ENCODE assay signal across 1 cellular context in the genomic region with DNA sequence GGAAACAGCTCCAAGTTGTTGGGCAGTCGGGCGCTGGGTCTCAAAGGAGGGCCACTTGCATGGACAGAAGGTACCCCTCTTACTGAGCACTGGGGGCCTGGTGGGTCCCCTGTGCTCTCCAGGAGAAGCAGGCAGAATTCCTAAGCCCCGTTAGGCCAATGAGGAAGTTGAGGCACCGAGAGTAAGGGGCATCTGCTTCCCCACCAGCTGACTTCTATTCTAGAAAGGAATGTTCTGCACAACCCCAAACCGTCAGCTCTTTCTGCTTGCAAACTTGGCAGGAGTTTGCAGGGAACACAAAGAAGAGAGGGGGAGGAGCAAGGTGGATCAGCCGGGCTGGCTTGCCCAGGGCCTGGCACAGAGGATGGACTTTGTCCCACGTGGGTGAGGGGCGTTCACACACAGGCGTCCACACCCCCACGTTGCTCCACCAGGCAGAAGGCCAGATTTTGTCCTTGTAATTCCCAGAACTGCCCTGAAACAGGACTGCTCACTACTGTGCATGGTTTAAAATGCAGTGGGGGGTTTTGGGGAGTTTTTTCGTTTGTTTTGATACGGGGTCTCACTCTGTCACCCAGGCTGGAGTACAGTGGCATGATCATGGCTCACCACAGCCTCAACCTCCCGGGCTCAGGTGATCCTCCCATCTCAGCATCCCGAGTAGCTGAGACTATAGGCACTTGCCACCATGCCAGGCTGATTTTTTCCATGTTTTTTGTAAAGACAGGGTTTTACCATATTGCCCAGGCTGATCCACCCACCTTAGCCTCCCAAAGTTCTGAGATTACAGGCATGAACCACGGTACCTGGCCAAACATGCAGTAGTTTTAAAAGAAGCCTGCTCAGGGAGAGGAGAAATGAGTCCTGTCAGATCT.
TF ChIP-seq lines count a peak whose summit lies in the region.

No MANE protein-coding gene starts in this region.

TF ChIP-seq in HepG2, 621 proteins besides CTCF, POLR2A, EP300 and RAD21 (continued from another document):
- TF ChIP-seq, protein P1, sequence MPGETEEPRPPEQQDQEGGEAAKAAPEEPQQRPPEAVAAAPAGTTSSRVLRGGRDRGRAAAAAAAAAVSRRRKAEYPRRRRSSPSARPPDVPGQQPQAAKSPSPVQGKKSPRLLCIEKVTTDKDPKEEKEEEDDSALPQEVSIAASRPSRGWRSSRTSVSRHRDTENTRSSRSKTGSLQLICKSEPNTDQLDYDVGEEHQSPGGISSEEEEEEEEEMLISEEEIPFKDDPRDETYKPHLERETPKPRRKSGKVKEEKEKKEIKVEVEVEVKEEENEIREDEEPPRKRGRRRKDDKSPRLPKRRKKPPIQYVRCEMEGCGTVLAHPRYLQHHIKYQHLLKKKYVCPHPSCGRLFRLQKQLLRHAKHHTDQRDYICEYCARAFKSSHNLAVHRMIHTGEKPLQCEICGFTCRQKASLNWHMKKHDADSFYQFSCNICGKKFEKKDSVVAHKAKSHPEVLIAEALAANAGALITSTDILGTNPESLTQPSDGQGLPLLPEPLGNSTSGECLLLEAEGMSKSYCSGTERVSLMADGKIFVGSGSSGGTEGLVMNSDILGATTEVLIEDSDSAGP (CRISPR knock-in tag; IDR thresholded peaks at IDR 0.05; ENCODE audit: borderline replicate concordance), result peak; percentile 62
- peak; percentile 73; the same call in 1 of the 2 replicates for TF ChIP-seq ZNF629 (CRISPR knock-in tag; conservative IDR thresholded peaks at IDR 0.05)
- TF ChIP-seq SRY (CRISPR knock-in tag; IDR thresholded peaks at IDR 0.05), result no peak
- TF ChIP-seq HOXD1 (CRISPR knock-in tag; IDR thresholded peaks at IDR 0.05), result peak; percentile 95; the same call in 1 of the 2 replicates
- TF ChIP-seq HOXA5 (CRISPR knock-in tag; IDR thresholded peaks at IDR 0.05), result peak; percentile 89; the same call in 1 of the 2 replicates
- TF ChIP-seq, protein P2, sequence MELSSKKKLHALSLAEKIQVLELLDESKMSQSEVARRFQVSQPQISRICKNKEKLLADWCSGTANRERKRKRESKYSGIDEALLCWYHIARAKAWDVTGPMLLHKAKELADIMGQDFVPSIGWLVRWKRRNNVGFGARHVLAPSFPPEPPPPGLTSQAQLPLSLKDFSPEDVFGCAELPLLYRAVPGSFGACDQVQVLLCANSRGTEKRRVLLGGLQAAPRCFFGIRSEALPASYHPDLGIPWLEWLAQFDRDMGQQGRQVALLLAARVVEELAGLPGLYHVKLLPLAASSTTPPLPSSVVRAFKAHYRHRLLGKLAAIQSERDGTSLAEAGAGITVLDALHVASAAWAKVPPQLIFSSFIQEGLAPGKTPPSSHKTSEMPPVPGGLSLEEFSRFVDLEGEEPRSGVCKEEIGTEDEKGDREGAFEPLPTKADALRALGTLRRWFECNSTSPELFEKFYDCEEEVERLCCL (CRISPR knock-in tag; IDR thresholded peaks at IDR 0.05; ENCODE audit: borderline replicate concordance), result no peak
- TF ChIP-seq MBNL3 (CRISPR knock-in tag; conservative IDR thresholded peaks at IDR 0.05), result 0 out of 2 replicates have a peak, but pooled peaks have one; percentile 12
- peak; percentile 75; the same call in 1 of the 2 replicates for TF ChIP-seq ZMYM2 (CRISPR knock-in tag; IDR thresholded peaks at IDR 0.05)
- TF ChIP-seq, protein P3, sequence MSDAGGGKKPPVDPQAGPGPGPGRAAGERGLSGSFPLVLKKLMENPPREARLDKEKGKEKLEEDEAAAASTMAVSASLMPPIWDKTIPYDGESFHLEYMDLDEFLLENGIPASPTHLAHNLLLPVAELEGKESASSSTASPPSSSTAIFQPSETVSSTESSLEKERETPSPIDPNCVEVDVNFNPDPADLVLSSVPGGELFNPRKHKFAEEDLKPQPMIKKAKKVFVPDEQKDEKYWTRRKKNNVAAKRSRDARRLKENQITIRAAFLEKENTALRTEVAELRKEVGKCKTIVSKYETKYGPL (CRISPR knock-in tag; IDR thresholded peaks at IDR 0.05), result peak; percentile 16; the same call in 1 of the 2 replicates
- no peak for TF ChIP-seq MZF1 (CRISPR knock-in tag; IDR thresholded peaks at IDR 0.05; ENCODE audit: borderline replicate concordance)
- no peak for TF ChIP-seq ZFYVE20 (CRISPR knock-in tag; IDR thresholded peaks at IDR 0.05; ENCODE audit: borderline replicate concordance, low read depth)
- TF ChIP-seq ZNF264 (CRISPR knock-in tag; IDR thresholded peaks at IDR 0.05), result peak; percentile 87; the same call in 1 of the 2 replicates
- TF ChIP-seq MATR3 (CRISPR knock-in tag; IDR thresholded peaks at IDR 0.05), result no peak
- TF ChIP-seq U2AF2 (IDR thresholded peaks at IDR 0.05; ENCODE audit: low read depth, low read length), result peak; percentile 31; the same call in 1 of the 2 replicates
- TF ChIP-seq STAG1 (CRISPR knock-in tag; IDR thresholded peaks at IDR 0.05), result peak; percentile 43
- peak; percentile 82 for TF ChIP-seq U2AF1 (optimal IDR thresholded peaks at IDR 0.05; ENCODE audit: low read depth, low read length)
- TF ChIP-seq ZNF530 (CRISPR knock-in tag; IDR thresholded peaks at IDR 0.05; ENCODE audit: low read depth), result no peak
- no peak for TF ChIP-seq ZNF724P (CRISPR knock-in tag; IDR thresholded peaks at IDR 0.05; ENCODE audit: borderline replicate concordance)
TF ChIP-seq in HepG2: peak in this region for 340.
